15 cellular contexts compared by ENCODE assay signal in genomic region chr1:42322577-42322976, GRCh38. TPM values are rescaled to one million over a fixed set of nuclear protein-coding genes. Genes with fewer than 3 reads are reported as not detected.
DNase-seq lines count a peak whose midpoint lies in the region; ATAC-seq and TF ChIP-seq lines count a peak whose summit lies in the region.
"Had no signal": no experiment of that assay in that cellular context is flagged by ENCODE, and none has a peak within 500 bp of the region (broad histone marks: within the 10 kb centered on the region; RNA-seq: fewer than 3 reads in every experiment).

No MANE protein-coding gene starts in this region.

- TF ChIP-seq CTCF in fibroblast of pulmonary artery (IDR thresholded peaks at IDR 0.05; ENCODE audit: low read length, missing control alignments) (no peak), smooth muscle cell (IDR thresholded peaks at IDR 0.05; ENCODE audit: borderline replicate concordance, insufficient read depth, poor library complexity, severe bottlenecking) (no peak)

- H4K20me1 ChIP-seq in smooth muscle cell (ENCODE audit: low read depth), result peaks cover 96% of the 10 kb centered on the region

- peak overlapping the region; percentile 7 for H3K4me2 ChIP-seq in smooth muscle cell

- no peaks in the 10 kb centered on the region for H3K9me3 Mint-ChIP-seq in activated naive CD4-positive, alpha-beta T cell treated with anti-CD3 and anti-CD28 coated beads for 36 hours
- peaks cover 0 to 5% of the 10 kb centered on the region in 2 donors for H3K9me3 Mint-ChIP-seq in activated naive CD4-positive, alpha-beta T cell treated with anti-CD3 and anti-CD28 coated beads, Interleukin-2, amount 50 U/mL, for 72 hours
- no peaks in the 10 kb centered on the region for H3K9me3 Mint-ChIP-seq in activated naive CD8-positive, alpha-beta T cell treated with anti-CD3 and anti-CD28 coated beads for 36 hours
- H3K9me3 Mint-ChIP-seq: activated CD4-positive, alpha-beta T cell treated with anti-CD3 and anti-CD28 coated beads, Interleukin-2, amount 10 ng/mL, durations not matched to agents 24 days and 14 days had no signal

- peaks cover 5% of the 10 kb centered on the region for H3K36me3 Mint-ChIP-seq in activated naive CD4-positive, alpha-beta T cell treated with anti-CD3 and anti-CD28 coated beads for 36 hours (ENCODE audit: low read depth)
- H3K36me3 Mint-ChIP-seq in activated naive CD4-positive, alpha-beta T cell treated with anti-CD3 and anti-CD28 coated beads, Interleukin-2, amount 50 U/mL, for 72 hours, result peaks cover 0 to 10% of the 10 kb centered on the region in 2 donors
- peaks cover 24% of the 10 kb centered on the region for H3K36me3 Mint-ChIP-seq in activated naive CD8-positive, alpha-beta T cell treated with anti-CD3 and anti-CD28 coated beads for 36 hours

- peaks cover 99% of the 10 kb centered on the region for H3K79me2 ChIP-seq in smooth muscle cell (ENCODE audit: low read depth)

- H3K4me3 ChIP-seq in fibroblast of pulmonary artery (replicated peaks; ENCODE audit: low read depth, low read length) (no peak overlapping the region), smooth muscle cell (no peak overlapping the region)

- H3K36me3 ChIP-seq in smooth muscle cell (ENCODE audit: low read depth), result no peaks in the 10 kb centered on the region

- no peak for DNase-seq in activated naive CD4-positive, alpha-beta T cell treated with anti-CD3 and anti-CD28 coated beads for 36 hours
- DNase-seq in activated naive CD4-positive, alpha-beta T cell treated with anti-CD3 and anti-CD28 coated beads, Interleukin-2, amount 50 U/mL, for 72 hours (ENCODE audit: low spot score in 2 of 2), result no peak
- DNase-seq in activated naive CD8-positive, alpha-beta T cell treated with anti-CD3 and anti-CD28 coated beads for 36 hours, result no peak
- DNase-seq in fibroblast of pulmonary artery (ENCODE audit: low read depth) (peak; percentile 24), smooth muscle cell (lab: John Stamatoyannopoulos, UW; ENCODE audit: unreplicated experiment) (no peak), anterior cingulate cortex (lab: John Stamatoyannopoulos, UW) (no peak), iPS-NIHi7 (ENCODE audit: extremely low spot score) (no peak)
- DNase-seq: activated CD4-positive, alpha-beta T cell treated with anti-CD3 and anti-CD28 coated beads, Interleukin-2, amount 10 ng/mL, durations not matched to agents 24 days and 14 days; DMS79; NCI-H2081; SW 1271 had no signal

- H3K27ac ChIP-seq in smooth muscle cell (ENCODE audit: low read depth), result no peak overlapping the region

- H3K4me1 Mint-ChIP-seq in activated naive CD4-positive, alpha-beta T cell treated with anti-CD3 and anti-CD28 coated beads for 36 hours (ENCODE audit: low read depth), result peaks cover 79% of the 10 kb centered on the region
- peaks cover 77% of the 10 kb centered on the region for H3K4me1 Mint-ChIP-seq in activated naive CD8-positive, alpha-beta T cell treated with anti-CD3 and anti-CD28 coated beads for 36 hours

- no peak overlapping the region for H3K4me3 Mint-ChIP-seq in activated naive CD4-positive, alpha-beta T cell treated with anti-CD3 and anti-CD28 coated beads for 36 hours
- no peak overlapping the region for H3K4me3 Mint-ChIP-seq in activated naive CD8-positive, alpha-beta T cell treated with anti-CD3 and anti-CD28 coated beads for 36 hours
- H3K4me3 Mint-ChIP-seq: activated CD4-positive, alpha-beta T cell treated with anti-CD3 and anti-CD28 coated beads, Interleukin-2, amount 10 ng/mL, durations not matched to agents 24 days and 14 days had no signal

- intact Hi-C loops in activated naive CD4-positive, alpha-beta T cell treated with anti-CD3 and anti-CD28 coated beads for 36 hours (cut with micrococcal nuclease), result no loop called here

- no peak for ATAC-seq in activated naive CD4-positive, alpha-beta T cell treated with anti-CD3 and anti-CD28 coated beads, Interleukin-2, amount 50 U/mL, for 72 hours
- ATAC-seq in GM18519 (IDR thresholded peaks at IDR 0.05; ENCODE audit: low FRiP score, unreplicated experiment), result no peak
- ATAC-seq: HCT116, sciatic nerve had no signal

- WGBS in smooth muscle cell (ENCODE audit: low lambda C conversion rate), result 36% methylated on average over 1 of the region's 1 CpG

- CTCF ChIA-PET in activated naive CD4-positive, alpha-beta T cell treated with anti-CD3 and anti-CD28 coated beads for 36 hours (lab: Charles Lee), result no interaction called here

- H3K27me3 ChIP-seq in smooth muscle cell (ENCODE audit: low read depth), result no peaks in the 10 kb centered on the region

- no peak overlapping the region for H2AFZ ChIP-seq in smooth muscle cell (ENCODE audit: low read depth)

- H3K9me3 ChIP-seq in smooth muscle cell (replicated peaks; ENCODE audit: low read depth), result no peaks in the 10 kb centered on the region

- H3K4me1 ChIP-seq in smooth muscle cell (ENCODE audit: low read depth), result peaks cover 19% of the 10 kb centered on the region

- H3K27me3 Mint-ChIP-seq in activated naive CD4-positive, alpha-beta T cell treated with anti-CD3 and anti-CD28 coated beads for 36 hours (ENCODE audit: low read depth), result no peaks in the 10 kb centered on the region
- no peaks in the 10 kb centered on the region for H3K27me3 Mint-ChIP-seq in activated naive CD8-positive, alpha-beta T cell treated with anti-CD3 and anti-CD28 coated beads for 36 hours
- H3K27me3 Mint-ChIP-seq: activated CD4-positive, alpha-beta T cell treated with anti-CD3 and anti-CD28 coated beads, Interleukin-2, amount 10 ng/mL, durations not matched to agents 24 days and 14 days had no signal

- peaks cover 6% of the 10 kb centered on the region for H3F3A ChIP-seq in smooth muscle cell (ENCODE audit: low read depth)

- H3K9ac ChIP-seq in smooth muscle cell (ENCODE audit: low read depth), result no peak overlapping the region

- peak overlapping the region; percentile 19 for H3K27ac Mint-ChIP-seq in activated naive CD4-positive, alpha-beta T cell treated with anti-CD3 and anti-CD28 coated beads for 36 hours
- no peak overlapping the region for H3K27ac Mint-ChIP-seq in activated naive CD4-positive, alpha-beta T cell treated with anti-CD3 and anti-CD28 coated beads, Interleukin-2, amount 50 U/mL, for 72 hours
- H3K27ac Mint-ChIP-seq in activated naive CD8-positive, alpha-beta T cell treated with anti-CD3 and anti-CD28 coated beads for 36 hours, result peak overlapping the region; percentile 40
- H3K27ac Mint-ChIP-seq: activated CD4-positive, alpha-beta T cell treated with anti-CD3 and anti-CD28 coated beads, Interleukin-2, amount 10 ng/mL, durations not matched to agents 24 days and 14 days had no signal

RNA-seq across cellular contexts. Expression of gene FOXJ3, which starts 12.5 kb away (rescaled TPM):
- total RNA-seq in activated naive CD4-positive, alpha-beta T cell treated with anti-CD3 and anti-CD28 coated beads for 36 hours, result 10 to 100 TPM; 35.6 to 37.2 TPM
- total RNA-seq in activated naive CD4-positive, alpha-beta T cell treated with anti-CD3 and anti-CD28 coated beads, Interleukin-2, amount 50 U/mL, for 72 hours, result 10 to 100 TPM; 51.0 to 52.9 TPM
- 10 to 100 TPM; 43.7 to 47.2 TPM for total RNA-seq in activated naive CD8-positive, alpha-beta T cell treated with anti-CD3 and anti-CD28 coated beads for 36 hours
- total RNA-seq in smooth muscle cell, result 35.2 and 40.9 TPM in 2 replicates
- polyA plus RNA-seq in smooth muscle cell, result 19.3 and 20.1 TPM in 2 replicates

RNA-seq across cellular contexts. Expression of gene RIMKLA, which starts 58.0 kb away (rescaled TPM):
- total RNA-seq in activated naive CD4-positive, alpha-beta T cell treated with anti-CD3 and anti-CD28 coated beads for 36 hours, result 1 to 10 TPM; 1.2 TPM
- total RNA-seq in activated naive CD4-positive, alpha-beta T cell treated with anti-CD3 and anti-CD28 coated beads, Interleukin-2, amount 50 U/mL, for 72 hours, result 10 to 100 TPM in 1 of 2 donors, under 1 TPM in 1; 0.68 to 18.0 TPM
- total RNA-seq in activated naive CD8-positive, alpha-beta T cell treated with anti-CD3 and anti-CD28 coated beads for 36 hours, result 1 to 10 TPM; 6.3 to 8.1 TPM
- total RNA-seq in smooth muscle cell, result 0.04 and 0.18 TPM in 2 replicates
- 0.25 and 0.44 TPM in 2 replicates for polyA plus RNA-seq in smooth muscle cell
- polyA plus RNA-seq: AG04450 had no signal

Comparison
In these comparisons a context has a peak if more than half of its experiments do, and no peak if none do; other contexts are left out.
1. H3K27ac Mint-ChIP-seq: peak in activated naive CD4-positive, alpha-beta T cell treated with anti-CD3 and anti-CD28 coated beads for 36 hours (single experiment) and activated naive CD8-positive, alpha-beta T cell treated with anti-CD3 and anti-CD28 coated beads for 36 hours (single experiment); none in activated naive CD4-positive, alpha-beta T cell treated with anti-CD3 and anti-CD28 coated beads, Interleukin-2, amount 50 U/mL, for 72 hours (0 of 2).